ENCODE assay signal across 24 cellular contexts in the genomic region with DNA sequence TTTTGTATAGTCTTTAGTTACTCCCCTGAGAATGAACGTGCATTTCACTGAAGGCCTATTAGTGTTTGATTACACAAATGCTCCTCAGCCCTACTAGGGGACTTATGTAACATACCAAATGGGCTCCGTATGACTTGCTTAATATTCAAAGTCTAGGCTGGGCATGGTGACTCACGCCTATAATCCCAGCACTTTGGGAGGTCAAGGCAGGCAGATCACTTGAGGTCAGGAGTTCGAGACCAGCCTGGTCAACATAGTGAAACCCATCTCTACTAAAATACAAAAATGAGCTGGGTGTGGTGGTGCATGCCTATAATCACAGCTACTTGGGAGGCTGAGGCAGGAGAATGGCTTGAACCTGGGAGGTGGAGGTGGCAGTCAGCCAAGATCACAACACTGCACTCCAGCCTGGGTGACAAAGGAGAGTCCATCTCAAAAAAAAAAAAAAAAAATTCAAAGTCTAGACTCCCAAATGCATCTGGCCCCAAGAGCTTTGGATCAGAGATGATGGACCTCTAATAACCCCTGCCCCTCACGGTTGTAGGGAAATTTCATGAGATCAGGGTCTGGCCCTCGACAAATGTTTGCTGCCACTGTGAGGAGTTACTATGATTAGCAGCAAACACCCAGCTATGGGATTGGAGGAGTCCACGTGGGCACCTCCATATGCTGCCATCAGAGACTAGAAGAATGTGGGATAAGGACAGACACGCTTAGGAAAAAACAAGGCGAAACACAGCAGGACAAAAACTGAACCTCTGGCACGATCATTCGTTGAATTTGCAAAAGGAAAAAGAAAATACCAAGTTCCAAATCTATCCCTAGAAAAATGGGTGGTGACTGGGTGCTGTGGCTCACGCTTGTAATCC. TPM values are rescaled to one million over a fixed set of nuclear protein-coding genes. Genes with fewer than 3 reads are reported as not detected.
A peak's percentile ranks its signal among the peaks of the same experiment; 100 is the strongest.
DNase-seq lines count a peak whose midpoint lies in the region; ATAC-seq, FAIRE-seq and TF ChIP-seq lines count a peak whose summit lies in the region.
"Had no signal": no experiment of that assay in that cellular context is flagged by ENCODE, and none has a peak within 500 bp of the region (broad histone marks: within the 10 kb centered on the region; RNA-seq: fewer than 3 reads in every experiment).

No MANE protein-coding gene starts in this region.

- peaks cover 2 to 19% of the 10 kb centered on the region in 2 experiments; a peak in 3 of 5 replicates for H3K36me3 ChIP-seq in HepG2 (replicated peaks in 1 of 2; ENCODE audit: control insufficient read depth in 1 of 2, insufficient read depth in 2 of 2, low read length in 2 of 2)
- H3K36me3 ChIP-seq in right lobe of liver: peaks cover 0 to 6% (median 2%) of the 10 kb centered on the region in 4 donors
- H3K36me3 ChIP-seq: prostate gland had no signal

- in situ Hi-C loops in HepG2 (cut with HindIII; ENCODE audit: extremely low pct_ligation_motif_present, low pct_unique_long_range_greater_than_20kb): no loop called here

- TF ChIP-seq EP300 in HepG2 (IDR thresholded peaks at IDR 0.05; ENCODE audit: low read depth in 2 of 2, low read length in 2 of 2) (no peak), HepG2 (CRISPR knock-in tag; IDR thresholded peaks at IDR 0.05; ENCODE audit: borderline replicate concordance) (no peak)

- BruUV-seq in HepG2 (replicated peaks; lab: Mats Ljungman, UMichigan): no TSS peak

- H3K4me1 Mint-ChIP-seq in WTC11: peaks cover 9% of the 10 kb centered on the region
- H3K4me1 Mint-ChIP-seq in activated naive CD8-positive, alpha-beta T cell treated with anti-CD3 and anti-CD28 coated beads for 36 hours: peaks cover under 1% of the 10 kb centered on the region
- peaks cover 4% of the 10 kb centered on the region for H3K4me1 Mint-ChIP-seq in activated CD4-positive, alpha-beta T cell treated with anti-CD3 and anti-CD28 coated beads, Interleukin-2, amount 10 ng/mL, durations not matched to agents 7 days and 5 days

- no peak overlapping the region for H3K4me3 ChIP-seq in HepG2 (replicated peaks in 1 of 3; ENCODE audit: insufficient read depth in 1 of 3, low read depth in 2 of 3, low read length in 3 of 3)
- H3K4me3 ChIP-seq in right lobe of liver: no peak overlapping the region
- H3K4me3 ChIP-seq in fibroblast of the aortic adventitia (ENCODE audit: low read depth, low read length): no peak overlapping the region
- H3K4me3 ChIP-seq: prostate gland had no signal

- CTCF ChIA-PET in HepG2 (lab: Yijun Ruan, JAX; ENCODE audit: low intra/inter-chr PET ratio, low total read pairs): no interaction called here
- CTCF ChIA-PET in WTC11 (lab: Charles Lee): interaction anchor here (0.9 kb wide), 1 partner anchor 9 kb away, joined by 5 read pairs; no protein-coding TSS in a partner anchor
- CTCF ChIA-PET in activated CD4-positive, alpha-beta T cell treated with anti-CD3 and anti-CD28 coated beads, Interleukin-2, amount 10 ng/mL, durations not matched to agents 7 days and 5 days (lab: Charles Lee): interaction anchor here (0.6 to 1.3 kb wide), 4 partner anchors 9 to 103 kb away, joined by 3 to 4 read pairs (median 3); no protein-coding TSS in a partner anchor

- H3K9me3 ChIP-seq in HepG2 (ENCODE audit: low read length) (no peaks in the 10 kb centered on the region), right lobe of liver (no peaks in the 10 kb centered on the region)
- H3K9me3 ChIP-seq: prostate gland had no signal

- peaks cover 11% of the 10 kb centered on the region; the same call in 1 of the 2 replicates for H4K20me1 ChIP-seq in HepG2 (ENCODE audit: insufficient read depth, low read length)

- 90% methylated on average over 11 of the region's 12 CpGs for WGBS in HepG2 (ENCODE audit: low lambda C conversion rate)
- 61% methylated on average over 11 of the region's 12 CpGs for WGBS in right lobe of liver (ENCODE audit: insufficient coverage, low coverage, low lambda C conversion rate, missing lambda C conversion rate)

- TF ChIP-seq RAD21 in HepG2 (CRISPR knock-in tag; IDR thresholded peaks at IDR 0.05): no peak

- peaks cover 43% of the 10 kb centered on the region for H3K4me1 ChIP-seq in HepG2 (ENCODE audit: insufficient read depth, low read length)
- H3K4me1 ChIP-seq in right lobe of liver: peaks cover 0 to 9% (median 3%) of the 10 kb centered on the region in 4 donors
- H3K4me1 ChIP-seq: prostate gland had no signal

- H3K27me3 Mint-ChIP-seq in WTC11 (ENCODE audit: low read depth): no peaks in the 10 kb centered on the region
- peaks cover 13% of the 10 kb centered on the region for H3K27me3 Mint-ChIP-seq in activated naive CD8-positive, alpha-beta T cell treated with anti-CD3 and anti-CD28 coated beads for 36 hours
- H3K27me3 Mint-ChIP-seq in activated CD4-positive, alpha-beta T cell treated with anti-CD3 and anti-CD28 coated beads, Interleukin-2, amount 10 ng/mL, durations not matched to agents 7 days and 5 days: peaks cover 17% of the 10 kb centered on the region

- peaks cover 70% of the 10 kb centered on the region for H3K79me2 ChIP-seq in HepG2 (ENCODE audit: insufficient read depth, low read length)

- no peaks in the 10 kb centered on the region for H3K9me3 Mint-ChIP-seq in WTC11
- H3K9me3 Mint-ChIP-seq in activated naive CD8-positive, alpha-beta T cell treated with anti-CD3 and anti-CD28 coated beads for 36 hours: no peaks in the 10 kb centered on the region
- no peaks in the 10 kb centered on the region for H3K9me3 Mint-ChIP-seq in activated CD4-positive, alpha-beta T cell treated with anti-CD3 and anti-CD28 coated beads, Interleukin-2, amount 10 ng/mL, durations not matched to agents 7 days and 5 days
- H3K9me3 Mint-ChIP-seq: activated CD4-positive, alpha-beta memory T cell treated with anti-CD3 and anti-CD28 coated beads, Interleukin-2, amount 10 ng/mL, durations not matched to agents 7 days and 5 days; CD4-positive, alpha-beta T cell; mesothelial cell of epicardium; stimulated activated naive CD8-positive, alpha-beta T cell treated with anti-CD3 and anti-CD28 coated beads, Interleukin-15, amount 100 ng/mL, for 72 hours; T-cell had no signal

- ATAC-seq in HepG2: no peak
- ATAC-seq in right lobe of liver: no peak
- no peak for ATAC-seq in WTC11
- ATAC-seq: stimulated activated naive CD8-positive, alpha-beta T cell treated with anti-CD3 and anti-CD28 coated beads, Interleukin-15, amount 100 ng/mL, for 72 hours; T-cell had no signal

- no peak for TF ChIP-seq CTCF in HepG2 (CRISPR knock-in tag; IDR thresholded peaks at IDR 0.05)
- TF ChIP-seq CTCF in right lobe of liver (IDR thresholded peaks at IDR 0.05): no peak
- no peak for TF ChIP-seq CTCF in WTC11 (IDR thresholded peaks at IDR 0.05)
- no peak for TF ChIP-seq CTCF in fibroblast of the aortic adventitia (IDR thresholded peaks at IDR 0.05; ENCODE audit: insufficient read depth, low read length)

- no peak overlapping the region for H3K9ac ChIP-seq in HepG2 (ENCODE audit: insufficient read depth, low read depth, low read length)

- H3K27ac ChIP-seq in HepG2 (ENCODE audit: extremely low read length, insufficient read depth, low read length) (no peak overlapping the region), right lobe of liver (no peak overlapping the region)
- H3K27ac ChIP-seq: prostate gland had no signal

- H3K27ac Mint-ChIP-seq in WTC11: peak overlapping the region; percentile 25; the same call in 1 of the 2 replicates
- no peak overlapping the region for H3K27ac Mint-ChIP-seq in activated naive CD8-positive, alpha-beta T cell treated with anti-CD3 and anti-CD28 coated beads for 36 hours
- no peak overlapping the region for H3K27ac Mint-ChIP-seq in activated CD4-positive, alpha-beta T cell treated with anti-CD3 and anti-CD28 coated beads, Interleukin-2, amount 10 ng/mL, durations not matched to agents 7 days and 5 days
- H3K27ac Mint-ChIP-seq: activated CD4-positive, alpha-beta memory T cell treated with anti-CD3 and anti-CD28 coated beads, Interleukin-2, amount 10 ng/mL, durations not matched to agents 7 days and 5 days; CD4-positive, alpha-beta T cell; mesothelial cell of epicardium; stimulated activated naive CD8-positive, alpha-beta T cell treated with anti-CD3 and anti-CD28 coated beads, Interleukin-15, amount 100 ng/mL, for 72 hours; T-cell had no signal

- no peaks in the 10 kb centered on the region for H3K27me3 ChIP-seq in HepG2 (ENCODE audit: control insufficient read depth in 1 of 2, insufficient read depth in 2 of 2, low read length in 2 of 2)
- no peaks in the 10 kb centered on the region for H3K27me3 ChIP-seq in right lobe of liver

- TF ChIP-seq POLR2A in HepG2 (IDR thresholded peaks at IDR 0.05; ENCODE audit: insufficient read depth in 1 of 2, low read depth in 2 of 2, low read length in 2 of 2) (no peak), right lobe of liver (IDR thresholded peaks at IDR 0.05) (no peak)

- no peak for DNase-seq in HepG2 (ENCODE audit: low spot score)
- DNase-seq in right lobe of liver: no peak
- no peak for DNase-seq in WTC11 (ENCODE audit: low spot score)
- peak; percentile 9 for DNase-seq in fibroblast of the aortic adventitia (ENCODE audit: low read depth)
- DNase-seq in activated naive CD8-positive, alpha-beta T cell treated with anti-CD3 and anti-CD28 coated beads for 36 hours: no peak
- no peak for DNase-seq in AG08395 (ENCODE audit: low spot score)
- no peak for DNase-seq in ecto neural progenitor cell (ENCODE audit: low spot score)
- no peak for DNase-seq in activated CD4-positive, alpha-beta T cell treated with anti-CD3 and anti-CD28 coated beads, Interleukin-2, amount 10 ng/mL, durations not matched to agents 7 days and 5 days
- DNase-seq: activated CD4-positive, alpha-beta memory T cell treated with anti-CD3 and anti-CD28 coated beads, Interleukin-2, amount 10 ng/mL, durations not matched to agents 7 days and 5 days; activated naive CD4-positive, alpha-beta T cell treated with Interleukin-2 at 50 U/mL for 16 hours; CD4-positive, alpha-beta T cell; MM.1S; NCI-H1930; NCI-H510A treated with DMSO at 0.1 percent for 48 hours; SHP77; small intestine; stimulated activated CD4-positive, alpha-beta T cell treated with anti-CD3 and anti-CD28 coated beads, Interleukin-2, amount 100 ng/mL, for 48 hours; stimulated activated naive CD8-positive, alpha-beta T cell treated with anti-CD3 and anti-CD28 coated beads, Interleukin-15, amount 100 ng/mL, for 72 hours; T-cell had no signal

- FAIRE-seq in HepG2 (lab: Jason Lieb, UNC): no peak
- FAIRE-seq: astrocyte, small intestine had no signal

- no peak overlapping the region for H2AFZ ChIP-seq in HepG2 (ENCODE audit: low read length)

- H3K36me3 Mint-ChIP-seq in WTC11: peaks cover 18% of the 10 kb centered on the region; the same call in 1 of the 2 replicates
- no peaks in the 10 kb centered on the region for H3K36me3 Mint-ChIP-seq in activated naive CD8-positive, alpha-beta T cell treated with anti-CD3 and anti-CD28 coated beads for 36 hours
- no peaks in the 10 kb centered on the region for H3K36me3 Mint-ChIP-seq in activated CD4-positive, alpha-beta T cell treated with anti-CD3 and anti-CD28 coated beads, Interleukin-2, amount 10 ng/mL, durations not matched to agents 7 days and 5 days (ENCODE audit: low read depth)
- H3K36me3 Mint-ChIP-seq: T-cell had no signal

- intact Hi-C loops in HepG2 (cut with micrococcal nuclease; ENCODE audit: unreplicated experiment): no loop called here
- intact Hi-C loops in right lobe of liver (cut with DNase I): no loop called here

- no peak overlapping the region for H3K4me3 Mint-ChIP-seq in WTC11
- H3K4me3 Mint-ChIP-seq in activated naive CD8-positive, alpha-beta T cell treated with anti-CD3 and anti-CD28 coated beads for 36 hours: no peak overlapping the region
- no peak overlapping the region for H3K4me3 Mint-ChIP-seq in activated CD4-positive, alpha-beta T cell treated with anti-CD3 and anti-CD28 coated beads, Interleukin-2, amount 10 ng/mL, durations not matched to agents 7 days and 5 days
- H3K4me3 Mint-ChIP-seq: activated CD4-positive, alpha-beta memory T cell treated with anti-CD3 and anti-CD28 coated beads, Interleukin-2, amount 10 ng/mL, durations not matched to agents 7 days and 5 days; CD4-positive, alpha-beta T cell; mesothelial cell of epicardium; stimulated activated naive CD8-positive, alpha-beta T cell treated with anti-CD3 and anti-CD28 coated beads, Interleukin-15, amount 100 ng/mL, for 72 hours; T-cell had no signal

- H3K4me2 ChIP-seq in HepG2 (ENCODE audit: low read depth, low read length): 0 out of 2 replicates have a peak overlapping the region, but pooled peaks have one; percentile 11

- POLR2A ChIA-PET in HepG2 (lab: Yijun Ruan, JAX): interaction anchor here (1.4 kb wide), 1 partner anchor 9 kb away, joined by 5 read pairs; no protein-coding TSS in a partner anchor
- POLR2A ChIA-PET in WTC11 (lab: Charles Lee): interaction anchor here (0.5 kb wide), 1 partner anchor 1761 kb away, joined by 3 read pairs; no protein-coding TSS in a partner anchor
- POLR2A ChIA-PET in activated CD4-positive, alpha-beta T cell treated with anti-CD3 and anti-CD28 coated beads, Interleukin-2, amount 10 ng/mL, durations not matched to agents 7 days and 5 days (lab: Charles Lee): no interaction called here

RNA-seq across cellular contexts. Expression of a gene that starts 4.6 kb away (rescaled TPM):
- total RNA-seq in HepG2 (2016; rRNA removed; fragmentation: Illumina TruSeq; extraction: Trizol) (17.9 and 22.1 TPM in 2 replicates), right lobe of liver (10 to 100 TPM; 19.9 to 57.9 (median 36.7) TPM), WTC11 (2021) (16.8 to 22.2 TPM (median 18.6 TPM) in 3 replicates), fibroblast of the aortic adventitia (ENCODE audit: low replicate concordance) (22.9 and 56.3 TPM in 2 replicates)
- total RNA-seq in HepG2 (2016; cell fraction: cytosol; rRNA removed; fragmentation: Illumina TruSeq; extraction: Trizol; ENCODE audit: low read depth): 14.6 and 15.1 TPM in 2 replicates
- 17.1 and 20.8 TPM in 2 replicates for total RNA-seq in HepG2 (2016; cell fraction: insoluble cytoplasmic fraction; rRNA removed; fragmentation: Illumina TruSeq; extraction: Trizol)
- 19.2 and 21.9 TPM in 2 replicates for total RNA-seq in HepG2 (2016; cell fraction: membrane; rRNA removed; fragmentation: Illumina TruSeq; extraction: Trizol)
- total RNA-seq in HepG2 (2016; cell fraction: nucleus; rRNA removed; fragmentation: Illumina TruSeq; extraction: Trizol): 11.9 and 15.2 TPM in 2 replicates
- 58.7 and 64.8 TPM in 2 replicates for polyA plus RNA-seq in HepG2 (2011; rRNA removed)
- polyA plus RNA-seq in HepG2 (2011; cell fraction: cytosol; rRNA removed): 31.8 and 40.9 TPM in 2 replicates
- 155 and 176 TPM in 2 replicates for polyA plus RNA-seq in HepG2 (2011; cell fraction: nucleus; rRNA removed)
- 52.3 and 56.5 TPM in 2 replicates for polyA plus RNA-seq in HepG2 (2012)
- 5.2 and 6.0 TPM in 2 replicates for polyA plus RNA-seq in HepG2 (2016; cell fraction: cytosol; fragmentation: Illumina TruSeq; extraction: Trizol; ENCODE audit: low read depth)
- polyA plus RNA-seq in HepG2 (2016; cell fraction: insoluble cytoplasmic fraction; fragmentation: Illumina TruSeq; extraction: Trizol; ENCODE audit: low read depth): 20.8 and 23.0 TPM in 2 replicates
- polyA plus RNA-seq in HepG2 (2016; cell fraction: membrane; fragmentation: Illumina TruSeq; extraction: Trizol; ENCODE audit: low read depth): 11.3 and 11.6 TPM in 2 replicates
- 61.3 and 68.3 TPM in 2 replicates for polyA plus RNA-seq in HepG2 (2016; cell fraction: nucleus; fragmentation: Illumina TruSeq; extraction: Trizol; ENCODE audit: insufficient read depth, low read depth)
- polyA minus RNA-seq in HepG2 (2011; rRNA and poly(A)+ RNA removed; ENCODE audit: low replicate concordance): 2.5 and 39.3 TPM in 2 replicates
- polyA minus RNA-seq in HepG2 (2011; cell fraction: cytosol; rRNA and poly(A)+ RNA removed): 13.8 and 18.9 TPM in 2 replicates
- 47.0 and 48.8 TPM in 2 replicates for polyA minus RNA-seq in HepG2 (2011; cell fraction: nucleus; rRNA and poly(A)+ RNA removed)
- total RNA-seq in activated naive CD8-positive, alpha-beta T cell treated with anti-CD3 and anti-CD28 coated beads for 36 hours: not detected
- under 1 TPM in 1 of 2 experiments, not detected in 1; 0.35 TPM for total RNA-seq in activated CD4-positive, alpha-beta T cell treated with anti-CD3 and anti-CD28 coated beads, Interleukin-2, amount 10 ng/mL, durations not matched to agents 7 days and 5 days
- total RNA-seq: CD4-positive, alpha-beta T cell had no signal
- polyA plus RNA-seq: neural cell had no signal

RNA-seq across cellular contexts. Expression of a gene that starts 40.2 kb away (rescaled TPM):
- 54.8 and 75.1 TPM in 2 replicates for total RNA-seq in HepG2 (2016; rRNA removed; fragmentation: Illumina TruSeq; extraction: Trizol)
- 23.3 and 27.3 TPM in 2 replicates for total RNA-seq in HepG2 (2016; cell fraction: cytosol; rRNA removed; fragmentation: Illumina TruSeq; extraction: Trizol; ENCODE audit: low read depth)
- 53.5 and 80.4 TPM in 2 replicates for total RNA-seq in HepG2 (2016; cell fraction: insoluble cytoplasmic fraction; rRNA removed; fragmentation: Illumina TruSeq; extraction: Trizol)
- 39.3 and 49.4 TPM in 2 replicates for total RNA-seq in HepG2 (2016; cell fraction: membrane; rRNA removed; fragmentation: Illumina TruSeq; extraction: Trizol)
- total RNA-seq in HepG2 (2016; cell fraction: nucleus; rRNA removed; fragmentation: Illumina TruSeq; extraction: Trizol): 20.5 and 23.1 TPM in 2 replicates
- 27.5 and 39.4 TPM in 2 replicates for polyA plus RNA-seq in HepG2 (2011; rRNA removed)
- polyA plus RNA-seq in HepG2 (2011; cell fraction: cytosol; rRNA removed): 33.2 and 61.8 TPM in 2 replicates
- 30.3 and 31.5 TPM in 2 replicates for polyA plus RNA-seq in HepG2 (2011; cell fraction: nucleus; rRNA removed)
- 21.4 and 33.9 TPM in 2 replicates for polyA plus RNA-seq in HepG2 (2012)
- 25.8 and 31.9 TPM in 2 replicates for polyA plus RNA-seq in HepG2 (2016; cell fraction: cytosol; fragmentation: Illumina TruSeq; extraction: Trizol; ENCODE audit: low read depth)
- polyA plus RNA-seq in HepG2 (2016; cell fraction: insoluble cytoplasmic fraction; fragmentation: Illumina TruSeq; extraction: Trizol; ENCODE audit: low read depth): 83.6 and 90.1 TPM in 2 replicates
- 40.3 and 46.6 TPM in 2 replicates for polyA plus RNA-seq in HepG2 (2016; cell fraction: membrane; fragmentation: Illumina TruSeq; extraction: Trizol; ENCODE audit: low read depth)
- 39.6 and 43.0 TPM in 2 replicates for polyA plus RNA-seq in HepG2 (2016; cell fraction: nucleus; fragmentation: Illumina TruSeq; extraction: Trizol; ENCODE audit: insufficient read depth, low read depth)
- polyA minus RNA-seq in HepG2 (2011; rRNA and poly(A)+ RNA removed; ENCODE audit: low replicate concordance): 30.4 and 47.1 TPM in 2 replicates
- 11.2 and 16.5 TPM in 2 replicates for polyA minus RNA-seq in HepG2 (2011; cell fraction: cytosol; rRNA and poly(A)+ RNA removed)
- polyA minus RNA-seq in HepG2 (2011; cell fraction: nucleus; rRNA and poly(A)+ RNA removed): 6.3 and 8.4 TPM in 2 replicates
- total RNA-seq in right lobe of liver: 10 to 100 TPM; 21.2 to 49.5 (median 24.0) TPM
- 79.9 to 88.0 TPM (median 81.5 TPM) in 3 replicates for total RNA-seq in WTC11 (2021)
- 11.6 and 20.2 TPM in 2 replicates for total RNA-seq in fibroblast of the aortic adventitia (ENCODE audit: low replicate concordance)
- total RNA-seq in activated naive CD8-positive, alpha-beta T cell treated with anti-CD3 and anti-CD28 coated beads for 36 hours: 100 to 1,000 TPM; 114 to 124 TPM
- 10 to 100 TPM; 54.8 to 57.5 TPM for total RNA-seq in activated CD4-positive, alpha-beta T cell treated with anti-CD3 and anti-CD28 coated beads, Interleukin-2, amount 10 ng/mL, durations not matched to agents 7 days and 5 days

RNA-seq across cellular contexts. Expression of a gene that starts 40.3 kb away (rescaled TPM):
- total RNA-seq in HepG2 (2016; rRNA removed; fragmentation: Illumina TruSeq; extraction: Trizol) (30.1 and 48.6 TPM in 2 replicates), right lobe of liver (10 to 100 TPM; 10.6 to 26.5 (median 18.7) TPM), WTC11 (2021) (66.4 to 74.7 TPM (median 69.6 TPM) in 3 replicates), fibroblast of the aortic adventitia (ENCODE audit: low replicate concordance) (15.0 and 15.5 TPM in 2 replicates)
- total RNA-seq in HepG2 (2016; cell fraction: cytosol; rRNA removed; fragmentation: Illumina TruSeq; extraction: Trizol; ENCODE audit: low read depth): 17.3 and 23.4 TPM in 2 replicates
- 25.7 and 50.3 TPM in 2 replicates for total RNA-seq in HepG2 (2016; cell fraction: insoluble cytoplasmic fraction; rRNA removed; fragmentation: Illumina TruSeq; extraction: Trizol)
- total RNA-seq in HepG2 (2016; cell fraction: membrane; rRNA removed; fragmentation: Illumina TruSeq; extraction: Trizol): 19.8 TPM in 2 replicates
- 43.2 and 49.1 TPM in 2 replicates for total RNA-seq in HepG2 (2016; cell fraction: nucleus; rRNA removed; fragmentation: Illumina TruSeq; extraction: Trizol)
- 40.0 and 41.5 TPM in 2 replicates for polyA plus RNA-seq in HepG2 (2011; rRNA removed)
- 14.5 and 33.6 TPM in 2 replicates for polyA plus RNA-seq in HepG2 (2011; cell fraction: cytosol; rRNA removed)
- polyA plus RNA-seq in HepG2 (2011; cell fraction: nucleus; rRNA removed): 222 and 300 TPM in 2 replicates
- 22.4 and 26.7 TPM in 2 replicates for polyA plus RNA-seq in HepG2 (2012)
- 11.3 and 13.5 TPM in 2 replicates for polyA plus RNA-seq in HepG2 (2016; cell fraction: cytosol; fragmentation: Illumina TruSeq; extraction: Trizol; ENCODE audit: low read depth)
- 26.8 and 33.0 TPM in 2 replicates for polyA plus RNA-seq in HepG2 (2016; cell fraction: insoluble cytoplasmic fraction; fragmentation: Illumina TruSeq; extraction: Trizol; ENCODE audit: low read depth)
- polyA plus RNA-seq in HepG2 (2016; cell fraction: membrane; fragmentation: Illumina TruSeq; extraction: Trizol; ENCODE audit: low read depth): 16.0 and 17.2 TPM in 2 replicates
- 104 and 118 TPM in 2 replicates for polyA plus RNA-seq in HepG2 (2016; cell fraction: nucleus; fragmentation: Illumina TruSeq; extraction: Trizol; ENCODE audit: insufficient read depth, low read depth)
- polyA minus RNA-seq in HepG2 (2011; rRNA and poly(A)+ RNA removed; ENCODE audit: low replicate concordance): 42.2 and 59.1 TPM in 2 replicates
- 14.7 and 27.3 TPM in 2 replicates for polyA minus RNA-seq in HepG2 (2011; cell fraction: cytosol; rRNA and poly(A)+ RNA removed)
- polyA minus RNA-seq in HepG2 (2011; cell fraction: nucleus; rRNA and poly(A)+ RNA removed): 31.5 and 33.4 TPM in 2 replicates
- total RNA-seq in activated naive CD8-positive, alpha-beta T cell treated with anti-CD3 and anti-CD28 coated beads for 36 hours: 10 to 100 TPM; 39.8 to 43.2 TPM
- 10 to 100 TPM; 33.4 to 37.9 TPM for total RNA-seq in activated CD4-positive, alpha-beta T cell treated with anti-CD3 and anti-CD28 coated beads, Interleukin-2, amount 10 ng/mL, durations not matched to agents 7 days and 5 days

RNA-seq across cellular contexts. Expression of a gene that starts 58.9 kb away (rescaled TPM):
- total RNA-seq in HepG2 (2016; rRNA removed; fragmentation: Illumina TruSeq; extraction: Trizol) (not detected in 2 replicates), right lobe of liver (under 1 TPM in 4 of 6 experiments, not detected in 2; 0.20 to 0.55 (median 0.37) TPM), WTC11 (2021) (0.77 to 1.1 TPM (median 0.98 TPM) in 3 replicates), fibroblast of the aortic adventitia (ENCODE audit: low replicate concordance) (not detected in 2 replicates)
- not detected in 2 replicates for total RNA-seq in HepG2 (2016; cell fraction: cytosol; rRNA removed; fragmentation: Illumina TruSeq; extraction: Trizol; ENCODE audit: low read depth)
- not detected in 2 replicates for total RNA-seq in HepG2 (2016; cell fraction: insoluble cytoplasmic fraction; rRNA removed; fragmentation: Illumina TruSeq; extraction: Trizol)
- total RNA-seq in HepG2 (2016; cell fraction: membrane; rRNA removed; fragmentation: Illumina TruSeq; extraction: Trizol): 0.17 TPM in 1 of 2 replicates, not detected in the other
- not detected in 2 replicates for total RNA-seq in HepG2 (2016; cell fraction: nucleus; rRNA removed; fragmentation: Illumina TruSeq; extraction: Trizol)
- polyA plus RNA-seq in HepG2 (2011; rRNA removed): 0.08 and 0.24 TPM in 2 replicates
- polyA plus RNA-seq in HepG2 (2011; cell fraction: cytosol; rRNA removed): 0.09 TPM in 1 of 2 replicates, not detected in the other
- polyA plus RNA-seq in HepG2 (2011; cell fraction: nucleus; rRNA removed): 1.6 and 2.0 TPM in 2 replicates
- polyA plus RNA-seq in HepG2 (2012): 0.15 and 0.33 TPM in 2 replicates
- not detected in 2 replicates for polyA plus RNA-seq in HepG2 (2016; cell fraction: cytosol; fragmentation: Illumina TruSeq; extraction: Trizol; ENCODE audit: low read depth)
- polyA plus RNA-seq in HepG2 (2016; cell fraction: insoluble cytoplasmic fraction; fragmentation: Illumina TruSeq; extraction: Trizol; ENCODE audit: low read depth): not detected in 2 replicates
- polyA plus RNA-seq in HepG2 (2016; cell fraction: membrane; fragmentation: Illumina TruSeq; extraction: Trizol; ENCODE audit: low read depth): not detected in 2 replicates
- 0.48 and 0.77 TPM in 2 replicates for polyA plus RNA-seq in HepG2 (2016; cell fraction: nucleus; fragmentation: Illumina TruSeq; extraction: Trizol; ENCODE audit: insufficient read depth, low read depth)
- 0.26 and 0.52 TPM in 2 replicates for polyA minus RNA-seq in HepG2 (2011; rRNA and poly(A)+ RNA removed; ENCODE audit: low replicate concordance)
- polyA minus RNA-seq in HepG2 (2011; cell fraction: cytosol; rRNA and poly(A)+ RNA removed): not detected in 2 replicates
- not detected in 2 replicates for polyA minus RNA-seq in HepG2 (2011; cell fraction: nucleus; rRNA and poly(A)+ RNA removed)
- 1 to 10 TPM in 1 of 2 experiments, under 1 TPM in 1; 0.96 to 1.5 TPM for total RNA-seq in activated naive CD8-positive, alpha-beta T cell treated with anti-CD3 and anti-CD28 coated beads for 36 hours
- total RNA-seq in activated CD4-positive, alpha-beta T cell treated with anti-CD3 and anti-CD28 coated beads, Interleukin-2, amount 10 ng/mL, durations not matched to agents 7 days and 5 days: under 1 TPM; 0.83 to 0.97 TPM
- total RNA-seq: urinary bladder had no signal

Comparison
In these comparisons a context has a peak if more than half of its experiments do, and no peak if none do; other contexts are left out.
1. RNA of a gene that starts 4.6 kb away (total RNA-seq): 19.9 to 57.9 TPM in right lobe of liver, 22.9 to 56.3 TPM in fibroblast of the aortic adventitia, 11.9 to 22.1 TPM in HepG2 and 16.8 to 22.2 TPM in WTC11; 0.35 TPM in activated CD4-positive, alpha-beta T cell treated with anti-CD3 and anti-CD28 coated beads, Interleukin-2, amount 10 ng/mL, durations not matched to agents 7 days and 5 days and not detected in activated naive CD8-positive, alpha-beta T cell treated with anti-CD3 and anti-CD28 coated beads for 36 hours; every median in the first group is over 4 times any median in the second.